In genomic region chr13:36131931-36132297, GRCh38 we compare ENCODE assay signal across 11 cellular contexts. TPM values are rescaled to one million over a fixed set of nuclear protein-coding genes. Genes with fewer than 3 reads are reported as not detected.
DNase-seq lines count a peak whose midpoint lies in the region; ATAC-seq and TF ChIP-seq lines count a peak whose summit lies in the region.
"Had no signal": no experiment of that assay in that cellular context is flagged by ENCODE, and none has a peak within 500 bp of the region (broad histone marks: within the 10 kb centered on the region; RNA-seq: fewer than 3 reads in every experiment).

No MANE protein-coding gene starts in this region.

- no peak for TF ChIP-seq POLR2A in esophagus muscularis mucosa (IDR thresholded peaks at IDR 0.05; ENCODE audit: low read depth)
- TF ChIP-seq POLR2A in stomach (IDR thresholded peaks at IDR 0.05), result no peak

- no peaks in the 10 kb centered on the region for H3K36me3 Mint-ChIP-seq in CD14-positive monocyte
- H3K36me3 Mint-ChIP-seq: IgD-negative memory B cell had no signal

- no peaks in the 10 kb centered on the region for H3K9me3 ChIP-seq in esophagus muscularis mucosa
- peaks cover 0 to 3% of the 10 kb centered on the region in 2 donors for H3K9me3 ChIP-seq in lung (ENCODE audit: control insufficient read depth in 2 of 2, insufficient read depth in 1 of 2, low read length in 1 of 2)
- no peaks in the 10 kb centered on the region for H3K9me3 ChIP-seq in stomach

- peak overlapping the region in 1 of 2 donors; percentile 71 for H3K4me3 Mint-ChIP-seq in CD14-positive monocyte
- H3K4me3 Mint-ChIP-seq: IgD-negative memory B cell had no signal

- H3K4me1 Mint-ChIP-seq in CD14-positive monocyte, result no peaks in the 10 kb centered on the region

- TF ChIP-seq EP300 in esophagus muscularis mucosa (IDR thresholded peaks at IDR 0.05) (no peak), stomach (IDR thresholded peaks at IDR 0.05) (no peak)

- H3K9me3 Mint-ChIP-seq in CD14-positive monocyte, result peaks cover 0 to 6% (median 4%) of the 10 kb centered on the region in 7 donors

- H3K4me3 ChIP-seq in esophagus muscularis mucosa (peak overlapping the region; percentile 58 to 86 (median 68)), lung (no peak overlapping the region), stomach (peak overlapping the region in 3 of 4 donors; percentile 53 to 57 (median 56))

- peaks cover 0 to 4% (median 0%) of the 10 kb centered on the region in 4 donors for H3K27me3 ChIP-seq in esophagus muscularis mucosa
- no peaks in the 10 kb centered on the region for H3K27me3 ChIP-seq in lung (ENCODE audit: control insufficient read depth, insufficient read depth)
- H3K27me3 ChIP-seq in stomach, result peaks cover 0 to 30% (median 21%) of the 10 kb centered on the region in 3 donors

- ATAC-seq in lung (ENCODE audit: insufficient read depth, low FRiP score) (peak; percentile 68), GM19324 (IDR thresholded peaks at IDR 0.05; ENCODE audit: low FRiP score, unreplicated experiment) (no peak)

- TF ChIP-seq CTCF in esophagus muscularis mucosa (IDR thresholded peaks at IDR 0.05) (no peak), lung (IDR thresholded peaks at IDR 0.05; ENCODE audit: control extremely low read depth, extremely low read depth) (no peak), stomach (IDR thresholded peaks at IDR 0.05) (no peak), CD14-positive monocyte (IDR thresholded peaks at IDR 0.05) (no peak)

- WGBS in esophagus muscularis mucosa, result 44% methylated on average over 5 of the region's 5 CpGs
- 59 to 77% methylated on average over 5 of the region's 5 CpGs for WGBS in lung, 2 donors
- 46 to 74% (median 60%) methylated on average over 5 of the region's 5 CpGs for whole genome bisulfite sequencing in stomach, 5 donors

- peaks cover 36 to 63% (median 38%) of the 10 kb centered on the region in 3 donors for H3K27me3 Mint-ChIP-seq in CD14-positive monocyte (ENCODE audit: low read depth in 3 of 3)

- H3K36me3 ChIP-seq in esophagus muscularis mucosa (no peaks in the 10 kb centered on the region), lung (ENCODE audit: control insufficient read depth in 2 of 2, insufficient read depth in 2 of 2, low read length in 2 of 2) (no peaks in the 10 kb centered on the region), stomach (no peaks in the 10 kb centered on the region)

- H3K27ac Mint-ChIP-seq in CD14-positive monocyte, result no peak overlapping the region
- H3K27ac Mint-ChIP-seq: IgD-negative memory B cell had no signal

- DNase-seq in LHCN-M2 (ENCODE audit: low read depth) (peak; percentile 40), esophagus muscularis mucosa (ENCODE audit: extremely low spot score) (no peak), lung (ENCODE audit: low spot score) (peak; percentile 81), stomach (no peak), CD1c-positive myeloid dendritic cell (ENCODE audit: extremely low spot score) (no peak), CD14-positive monocyte (ENCODE audit: low spot score) (no peak)
- DNase-seq in effector CD8-positive, alpha-beta T cell (lab: John Stamatoyannopoulos, UW), result no peak
- DNase-seq: NK-92 treated with Interleukin-12 subunit alpha and Interleukin-12 subunit beta, amount 100 ng/mL, for 24 hours; T-helper 9 cell had no signal

- H3K4me1 ChIP-seq in esophagus muscularis mucosa (peaks cover 6 to 28% (median 17%) of the 10 kb centered on the region in 4 donors), lung (ENCODE audit: control insufficient read depth in 2 of 2, insufficient read depth in 2 of 2, low read length in 2 of 2) (peaks cover 0 to 6% of the 10 kb centered on the region in 2 donors), stomach (peaks cover 0 to 12% (median 4%) of the 10 kb centered on the region in 4 donors)

- H3K27ac ChIP-seq in esophagus muscularis mucosa (replicated peaks in 1 of 4), result peak overlapping the region; percentile 45 to 71 (median 63)
- no peak overlapping the region for H3K27ac ChIP-seq in lung (ENCODE audit: low read depth in 1 of 2, low read length in 1 of 2)
- H3K27ac ChIP-seq in stomach, result peak overlapping the region in 4 of 5 donors; percentile 21 to 66 (median 49)

- intact Hi-C loops in esophagus muscularis mucosa (cut with DNase I) (loop anchor here (5.0 to 10.0 kb wide), 2 partner anchors 145 to 147 kb away; no protein-coding TSS in a partner anchor), stomach (cut with DNase I; ENCODE audit: low total_unique reads) (no loop called here), CD14-positive monocyte (cut with micrococcal nuclease) (no loop called here)

RNA-seq across cellular contexts. Expression of gene DCLK1, which starts 0.7 kb away (rescaled TPM):
- total RNA-seq in LHCN-M2 (2014; rRNA removed) (1.9 and 3.1 TPM in 2 replicates), esophagus muscularis mucosa (10 to 100 TPM; 20.5 to 40.1 (median 28.7) TPM), lung (10 to 100 TPM; 12.6 to 23.5 TPM), stomach (10 to 100 TPM in 1 of 5 donors, 1 to 10 TPM in 4; 2.9 to 36.7 (median 7.7) TPM)
- 1.7 TPM for polyA plus RNA-seq in LHCN-M2 (2012)
- polyA plus RNA-seq in lung (1 to 10 TPM; 1.2 to 1.3 TPM), stomach (1 to 10 TPM in 2 of 3 donors, under 1 TPM in 1; 0.68 to 2.0 (median 1.6) TPM), CD14-positive monocyte (not detected)
- polyA plus RNA-seq: IgD-negative memory B cell had no signal

Comparison
In these comparisons a context has a peak if more than half of its experiments do, and no peak if none do; other contexts are left out.
1. DNase-seq: peak in LHCN-M2 (single experiment) and lung (single experiment); none in esophagus muscularis mucosa (single experiment), stomach (single experiment), CD1c-positive myeloid dendritic cell (single experiment), effector CD8-positive, alpha-beta T cell (single experiment) and CD14-positive monocyte (single experiment).
2. H3K27ac ChIP-seq: peak in esophagus muscularis mucosa (4 of 4) and stomach (4 of 5); none in lung (0 of 2).